11 cellular contexts compared by ENCODE assay signal in the genomic region with DNA sequence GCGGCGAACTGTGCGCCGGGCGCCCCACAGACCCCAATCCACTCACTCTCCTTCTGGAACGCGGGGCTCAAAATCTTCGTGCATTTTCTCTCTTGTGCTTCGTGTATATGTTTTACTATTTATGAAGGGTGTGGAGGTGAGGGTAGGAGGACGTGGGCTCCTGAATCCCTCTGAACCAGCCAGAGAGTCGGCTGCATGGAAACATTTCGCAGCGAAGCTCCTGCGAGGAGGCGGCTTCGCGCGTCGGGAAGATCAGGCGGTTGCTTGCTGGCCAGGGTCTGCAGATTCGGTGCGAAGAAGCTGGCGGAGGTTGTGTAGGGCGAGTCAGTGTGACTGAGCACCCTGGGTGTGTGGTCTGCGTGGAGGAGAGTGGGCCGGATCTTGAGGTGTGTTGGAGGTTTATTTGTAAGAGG. TPM values are rescaled to one million over a fixed set of nuclear protein-coding genes. Genes with fewer than 3 reads are reported as not detected.
A peak's percentile ranks its signal among the peaks of the same experiment; 100 is the strongest.
DNase-seq lines count a peak whose midpoint lies in the region; ATAC-seq, FAIRE-seq and TF ChIP-seq lines count a peak whose summit lies in the region.
"Had no signal": no experiment of that assay in that cellular context is flagged by ENCODE, and none has a peak within 500 bp of the region (broad histone marks: within the 10 kb centered on the region; RNA-seq: fewer than 3 reads in every experiment).

No MANE protein-coding gene starts in this region.

- H3K9me3 ChIP-seq in astrocyte (ENCODE audit: insufficient read depth, low read depth, low read length) = no peaks in the 10 kb centered on the region
- no peaks in the 10 kb centered on the region for H3K9me3 ChIP-seq in lung (ENCODE audit: control insufficient read depth in 2 of 2, insufficient read depth in 1 of 2, low read length in 1 of 2)
- H3K9me3 ChIP-seq: SK-N-SH had no signal

- H3K4me1 Mint-ChIP-seq in astrocyte (ENCODE audit: low read depth, unreplicated experiment) = no peaks in the 10 kb centered on the region
- no peaks in the 10 kb centered on the region for H3K4me1 Mint-ChIP-seq in stimulated activated effector memory CD8-positive, alpha-beta T cell treated with anti-CD3 and anti-CD28 coated beads, Interleukin-12 subunit alpha, Interleukin-12 subunit beta, amount 100 ng/mL, for 72 hours

- peak; percentile 18 for DNase-seq in NCI-H345 (lab: John Stamatoyannopoulos, UW)
- no peak for DNase-seq in NCI-H345 treated with DMSO at 0.1 percent for 48 hours (lab: John Stamatoyannopoulos, UW; ENCODE audit: unreplicated experiment)
- no peak for DNase-seq in astrocyte (ENCODE audit: low read depth)
- DNase-seq in lung (ENCODE audit: low spot score) = no peak
- DNase-seq in stimulated activated effector memory CD8-positive, alpha-beta T cell treated with anti-CD3 and anti-CD28 coated beads, Interleukin-12 subunit alpha, Interleukin-12 subunit beta, amount 100 ng/mL, for 72 hours (ENCODE audit: low spot score in 2 of 2) = no peak
- DNase-seq in SW480 (ENCODE audit: low spot score) = no peak
- DNase-seq in germinal center (ENCODE audit: low spot score) = no peak
- DNase-seq: ACHN had no signal

- H3K79me2 ChIP-seq in astrocyte (ENCODE audit: insufficient read depth, low read length) = no peaks in the 10 kb centered on the region

- no peak for FAIRE-seq in astrocyte (lab: Jason Lieb, UNC)
- FAIRE-seq: endothelial cell of umbilical vein had no signal

- no peaks in the 10 kb centered on the region for H4K20me1 ChIP-seq in astrocyte (ENCODE audit: insufficient read depth, low read length)

- no peaks in the 10 kb centered on the region for H3K4me1 ChIP-seq in astrocyte (ENCODE audit: insufficient read depth, low read length)
- H3K4me1 ChIP-seq in lung (ENCODE audit: control insufficient read depth in 2 of 2, insufficient read depth in 2 of 2, low read length in 2 of 2) = peaks cover 0 to 7% of the 10 kb centered on the region in 2 donors

- no peak for ATAC-seq in lung (ENCODE audit: insufficient read depth, low FRiP score)
- peak; percentile 42 for ATAC-seq in stimulated activated effector memory CD8-positive, alpha-beta T cell treated with anti-CD3 and anti-CD28 coated beads, Interleukin-12 subunit alpha, Interleukin-12 subunit beta, amount 100 ng/mL, for 72 hours
- ATAC-seq in GM18870 (IDR thresholded peaks at IDR 0.05; ENCODE audit: unreplicated experiment) = no peak

- peak overlapping the region; percentile 18 for H2AFZ ChIP-seq in astrocyte (ENCODE audit: low read depth, low read length)

- H3K36me3 Mint-ChIP-seq in astrocyte (ENCODE audit: low read depth, unreplicated experiment) = no peaks in the 10 kb centered on the region
- H3K36me3 Mint-ChIP-seq in stimulated activated effector memory CD8-positive, alpha-beta T cell treated with anti-CD3 and anti-CD28 coated beads, Interleukin-12 subunit alpha, Interleukin-12 subunit beta, amount 100 ng/mL, for 72 hours = no peaks in the 10 kb centered on the region

- peaks cover 17% of the 10 kb centered on the region for H3K9me3 Mint-ChIP-seq in astrocyte (ENCODE audit: unreplicated experiment)
- peaks cover 2% of the 10 kb centered on the region for H3K9me3 Mint-ChIP-seq in stimulated activated effector memory CD8-positive, alpha-beta T cell treated with anti-CD3 and anti-CD28 coated beads, Interleukin-12 subunit alpha, Interleukin-12 subunit beta, amount 100 ng/mL, for 72 hours

- no peak overlapping the region for H3K4me2 ChIP-seq in astrocyte (ENCODE audit: low read length)
- H3K4me2 ChIP-seq: SK-N-SH had no signal

- no peak overlapping the region for H3K9ac ChIP-seq in astrocyte (ENCODE audit: low read length)
- H3K9ac ChIP-seq: SK-N-SH had no signal

- TF ChIP-seq CTCF in astrocyte (IDR thresholded peaks at IDR 0.05; ENCODE audit: insufficient read depth, low read depth, low read length) = no peak
- no peak for TF ChIP-seq CTCF in lung (IDR thresholded peaks at IDR 0.05; ENCODE audit: control extremely low read depth, extremely low read depth)

- H3K27me3 ChIP-seq in astrocyte (ENCODE audit: insufficient read depth, low read length) (peaks cover 31% of the 10 kb centered on the region), lung (ENCODE audit: control insufficient read depth, insufficient read depth) (peaks cover 6% of the 10 kb centered on the region)

- 4 to 5% methylated on average over 26 of the region's 26 CpGs for WGBS in lung, 2 donors

- H3K4me3 Mint-ChIP-seq in astrocyte (ENCODE audit: unreplicated experiment) = no peak overlapping the region
- no peak overlapping the region for H3K4me3 Mint-ChIP-seq in stimulated activated effector memory CD8-positive, alpha-beta T cell treated with anti-CD3 and anti-CD28 coated beads, Interleukin-12 subunit alpha, Interleukin-12 subunit beta, amount 100 ng/mL, for 72 hours

- no peaks in the 10 kb centered on the region for H3K27me3 Mint-ChIP-seq in astrocyte (ENCODE audit: low read depth, unreplicated experiment)

- H3K27ac ChIP-seq in astrocyte (ENCODE audit: low read depth, low read length) (no peak overlapping the region), lung (ENCODE audit: low read depth in 1 of 2, low read length in 1 of 2) (no peak overlapping the region)

- no peak overlapping the region for H3K4me3 ChIP-seq in astrocyte (ENCODE audit: insufficient read depth, low read depth, low read length)
- peak overlapping the region; percentile 58 for H3K4me3 ChIP-seq in lung

- no peak overlapping the region for H3K27ac Mint-ChIP-seq in astrocyte (ENCODE audit: unreplicated experiment)
- no peak overlapping the region for H3K27ac Mint-ChIP-seq in stimulated activated effector memory CD8-positive, alpha-beta T cell treated with anti-CD3 and anti-CD28 coated beads, Interleukin-12 subunit alpha, Interleukin-12 subunit beta, amount 100 ng/mL, for 72 hours

- H3K36me3 ChIP-seq in astrocyte (ENCODE audit: insufficient read depth, low read length) (no peaks in the 10 kb centered on the region), lung (ENCODE audit: control insufficient read depth in 2 of 2, insufficient read depth in 2 of 2, low read length in 2 of 2) (no peaks in the 10 kb centered on the region)

RNA-seq across cellular contexts. Expression of a gene that starts 1.1 kb away (rescaled TPM):
- total RNA-seq in astrocyte = not detected in 2 replicates
- 10 to 100 TPM in 1 of 2 donors, 1 to 10 TPM in 1; 8.9 to 30.7 TPM for total RNA-seq in lung
- 1 to 10 TPM; 1.5 to 2.6 TPM for polyA plus RNA-seq in lung
- total RNA-seq: endothelial cell of umbilical vein had no signal
- polyA plus RNA-seq: endothelial cell of umbilical vein had no signal
